In the genomic region with DNA sequence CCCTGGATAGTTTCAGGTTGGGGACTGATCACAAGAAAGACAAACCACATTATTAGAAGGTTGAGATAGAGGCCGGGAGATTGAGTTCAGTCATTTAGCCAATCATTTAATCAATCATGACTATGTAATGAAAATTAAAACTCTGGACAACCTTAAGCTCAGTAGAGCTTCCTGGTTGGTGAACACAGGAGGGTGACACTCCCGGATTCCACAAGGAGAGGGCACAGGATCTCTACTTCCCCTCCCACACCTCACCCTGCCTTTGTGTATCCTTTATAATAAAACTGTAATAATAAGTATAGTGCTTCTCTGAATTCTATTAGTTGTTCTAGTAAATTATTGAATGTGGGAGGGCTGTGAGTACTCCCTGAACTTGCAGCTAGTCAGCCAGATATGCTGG, we compare ENCODE assay signal across 20 cellular contexts.
"Had no signal": no experiment of that assay in that cellular context is flagged by ENCODE, and none has a peak within 500 bp of the region (broad histone marks: within the 10 kb centered on the region; RNA-seq: fewer than 3 reads in every experiment).

No MANE protein-coding gene starts in this region.

- H3K4me3 Mint-ChIP-seq: effector memory CD8-positive, alpha-beta T cell; natural killer cell; stimulated activated naive CD8-positive, alpha-beta T cell treated with anti-CD3 and anti-CD28 coated beads, Interleukin-15, amount 100 ng/mL, for 72 hours; type B pancreatic cell had no signal

- H3K27me3 ChIP-seq: left lung, ovary, right lobe of liver, suprapubic skin had no signal

- H3K9me3 Mint-ChIP-seq: natural killer cell; stimulated activated naive CD8-positive, alpha-beta T cell treated with anti-CD3 and anti-CD28 coated beads, Interleukin-15, amount 100 ng/mL, for 72 hours; type B pancreatic cell had no signal

- ATAC-seq: effector memory CD8-positive, alpha-beta T cell; left lung; natural killer cell; right lobe of liver; stimulated activated naive CD8-positive, alpha-beta T cell treated with anti-CD3 and anti-CD28 coated beads, Interleukin-15, amount 100 ng/mL, for 72 hours had no signal

- H3K4me3 ChIP-seq: left lung, ovary, right lobe of liver, smooth muscle cell, suprapubic skin had no signal

- H3K36me3 Mint-ChIP-seq: natural killer cell had no signal

- DNase-seq: cortex of kidney; effector memory CD8-positive, alpha-beta T cell; left lung; mesendoderm; midbrain; natural killer cell; occipital lobe; ovary; right lobe of liver; stimulated activated CD4-positive, alpha-beta T cell treated with anti-CD3 and anti-CD28 coated beads, Interleukin-12 subunit alpha, Interleukin-12 subunit beta, amount 100 ng/mL, for 4 hours; stimulated activated CD4-positive, alpha-beta T cell treated with anti-CD3 and anti-CD28 coated beads, Interleukin-1b, Interleukin-23, amount 100 ng/mL, for 48 hours; stimulated activated CD4-positive, alpha-beta T cell treated with anti-CD3 and anti-CD28 coated beads, Interleukin-4, amount 100 ng/mL, for 1 hour; stimulated activated CD8-positive, alpha-beta memory T cell treated with anti-CD3 and anti-CD28 coated beads, Interleukin-4, amount 100 ng/mL, for 48 hours; stimulated activated naive CD4-positive, alpha-beta T cell; stimulated activated naive CD8-positive, alpha-beta T cell treated with anti-CD3 and anti-CD28 coated beads, Interleukin-15, amount 100 ng/mL, for 72 hours had no signal

- H3K4me1 ChIP-seq: left lung had no signal

- H3K4me1 Mint-ChIP-seq: natural killer cell; stimulated activated naive CD8-positive, alpha-beta T cell treated with anti-CD3 and anti-CD28 coated beads, Interleukin-15, amount 100 ng/mL, for 72 hours had no signal

- H3K27ac Mint-ChIP-seq: effector memory CD8-positive, alpha-beta T cell; natural killer cell; stimulated activated naive CD8-positive, alpha-beta T cell treated with anti-CD3 and anti-CD28 coated beads, Interleukin-15, amount 100 ng/mL, for 72 hours; type B pancreatic cell had no signal

- H3K27me3 Mint-ChIP-seq: effector memory CD8-positive, alpha-beta T cell; stimulated activated naive CD8-positive, alpha-beta T cell treated with anti-CD3 and anti-CD28 coated beads, Interleukin-15, amount 100 ng/mL, for 72 hours; type B pancreatic cell had no signal

- H3K27ac ChIP-seq: left lung, ovary, right lobe of liver, suprapubic skin had no signal

- H3K9me3 ChIP-seq: ovary, right lobe of liver, suprapubic skin had no signal

- FAIRE-seq: frontal cortex, keratinocyte had no signal

- H3K36me3 ChIP-seq: left lung, ovary, right lobe of liver, suprapubic skin had no signal

- H3K4me2 ChIP-seq: smooth muscle cell had no signal
